39 cellular contexts compared by ENCODE assay signal in the genomic region with DNA sequence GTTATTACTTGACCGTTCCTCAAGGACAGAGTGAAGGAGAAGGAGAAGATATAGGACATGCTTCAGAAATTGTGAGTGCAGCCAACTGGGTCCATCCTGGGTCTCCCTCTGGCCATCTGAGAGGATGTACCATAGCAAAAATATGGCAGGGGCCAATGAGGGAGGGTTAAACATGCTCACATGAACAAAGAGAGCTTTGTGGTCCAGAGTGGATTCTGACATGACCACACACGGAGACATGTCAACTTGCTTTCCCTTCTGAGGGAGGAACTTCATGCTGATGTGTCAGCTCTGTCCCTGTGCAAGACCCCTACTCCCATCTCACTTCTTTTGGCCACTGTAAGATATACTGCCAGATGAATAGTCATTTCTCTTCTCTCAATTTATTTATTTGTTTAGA.
"Had no signal": no experiment of that assay in that cellular context is flagged by ENCODE, and none has a peak within 500 bp of the region (broad histone marks: within the 10 kb centered on the region; RNA-seq: fewer than 3 reads in every experiment).

No MANE protein-coding gene starts in this region.

- H3K27me3 Mint-ChIP-seq: activated CD8-positive, alpha-beta T cell treated with anti-CD3 and anti-CD28 coated beads for 36 hours; activated T-helper 17 cell treated with anti-CD3 and anti-CD28 coated beads, Interleukin-2, amount 50 U/mL, for 72 hours; central memory CD8-positive, alpha-beta T cell had no signal

- H3K27me3 ChIP-seq: adrenal gland, body of pancreas, brain microvascular endothelial cell, breast epithelium had no signal

- H3K4me3 Mint-ChIP-seq: activated B cell treated with CpG ODN at 0.5 μM for 24 hours; activated CD4-positive, alpha-beta memory T cell treated with anti-CD3 and anti-CD28 coated beads for 36 hours; activated CD4-positive, alpha-beta T cell treated with anti-CD3 and anti-CD28 coated beads, Interleukin-2, amount 10 ng/mL, durations not matched to agents 24 days and 14 days; activated CD8-positive, alpha-beta T cell treated with anti-CD3 and anti-CD28 coated beads for 36 hours; activated naive CD4-positive, alpha-beta T cell treated with anti-CD3 and anti-CD28 coated beads for 36 hours; activated naive CD8-positive, alpha-beta T cell treated with anti-CD3 and anti-CD28 coated beads for 36 hours; activated T-cell treated with anti-CD3 and anti-CD28 coated beads, Interleukin-2, amount 50 U/mL, for 4 hours; activated T-cell treated with anti-CD3 and anti-CD28 coated beads, Interleukin-2, amount 50 U/mL, for 72 hours; activated T-helper 1 cell treated with anti-CD3 and anti-CD28 coated beads, Interleukin-12 subunit alpha, Interleukin-12 subunit beta, Interleukin-2, Interleukin-4 antibody, amounts not matched to agents 30 ng/mL and 10 ng/mL and 1 ng/mL, durations not matched to agents 14 hours and 24 hours and 36 hours; activated T-helper 17 cell treated with anti-CD3 and anti-CD28 coated beads, Interleukin-2, amount 50 U/mL, for 72 hours; central memory CD8-positive, alpha-beta T cell; T-helper 1 cell treated with Interleukin-12 subunit alpha and Interleukin-12 subunit beta and Interleukin-4 antibody, amounts not matched to agents 30 μg/mL and 1 μg/mL, for 36 hours; T-helper 2 cell treated with Interferon-gamma antibody and Interleukin-4, amounts not matched to agents 5 μg/mL and 100 μg/mL, for 36 hours had no signal

- H3K4me1 ChIP-seq: breast epithelium had no signal

- H3K27ac Mint-ChIP-seq: activated B cell treated with CpG ODN at 0.5 μM for 24 hours; activated CD4-positive, alpha-beta memory T cell treated with anti-CD3 and anti-CD28 coated beads for 36 hours; activated CD4-positive, alpha-beta T cell treated with anti-CD3 and anti-CD28 coated beads, Interleukin-2, amount 10 ng/mL, durations not matched to agents 24 days and 14 days; activated CD8-positive, alpha-beta T cell treated with anti-CD3 and anti-CD28 coated beads for 36 hours; activated naive CD4-positive, alpha-beta T cell treated with anti-CD3 and anti-CD28 coated beads for 36 hours; activated naive CD4-positive, alpha-beta T cell treated with anti-CD3 and anti-CD28 coated beads, Interleukin-2, amount 50 U/mL, for 72 hours; activated naive CD8-positive, alpha-beta T cell treated with anti-CD3 and anti-CD28 coated beads for 36 hours; activated T-cell treated with anti-CD3 and anti-CD28 coated beads, Interleukin-2, amount 50 U/mL, for 72 hours; activated T-helper 1 cell treated with anti-CD3 and anti-CD28 coated beads, Interleukin-12 subunit alpha, Interleukin-12 subunit beta, Interleukin-2, Interleukin-4 antibody, amounts not matched to agents 30 ng/mL and 10 ng/mL and 1 ng/mL, durations not matched to agents 14 hours and 24 hours and 36 hours; activated T-helper 17 cell treated with anti-CD3 and anti-CD28 coated beads, Interleukin-2, amount 50 U/mL, for 72 hours; T-helper 1 cell treated with Interleukin-12 subunit alpha and Interleukin-12 subunit beta and Interleukin-4 antibody, amounts not matched to agents 30 μg/mL and 1 μg/mL, for 36 hours; T-helper 2 cell treated with Interferon-gamma antibody and Interleukin-4, amounts not matched to agents 5 μg/mL and 100 μg/mL, for 36 hours had no signal

- H3K9me3 ChIP-seq: adrenal gland, body of pancreas, breast epithelium had no signal

- H3K4me3 ChIP-seq: adrenal gland, body of pancreas, breast epithelium had no signal

- H3K9me3 Mint-ChIP-seq: activated B cell treated with CpG ODN at 0.5 μM for 24 hours; activated CD4-positive, alpha-beta memory T cell treated with anti-CD3 and anti-CD28 coated beads for 36 hours; activated CD4-positive, alpha-beta T cell treated with anti-CD3 and anti-CD28 coated beads, Interleukin-2, amount 10 ng/mL, durations not matched to agents 24 days and 14 days; activated CD8-positive, alpha-beta T cell treated with anti-CD3 and anti-CD28 coated beads for 36 hours; activated naive CD4-positive, alpha-beta T cell treated with anti-CD3 and anti-CD28 coated beads for 36 hours; activated naive CD4-positive, alpha-beta T cell treated with anti-CD3 and anti-CD28 coated beads, Interleukin-2, amount 50 U/mL, for 72 hours; activated naive CD8-positive, alpha-beta T cell treated with anti-CD3 and anti-CD28 coated beads for 36 hours; activated T-cell treated with anti-CD3 and anti-CD28 coated beads, Interleukin-2, amount 50 U/mL, for 4 hours; activated T-cell treated with anti-CD3 and anti-CD28 coated beads, Interleukin-2, amount 50 U/mL, for 72 hours; activated T-helper 1 cell treated with anti-CD3 and anti-CD28 coated beads, Interleukin-12 subunit alpha, Interleukin-12 subunit beta, Interleukin-2, Interleukin-4 antibody, amounts not matched to agents 30 ng/mL and 10 ng/mL and 1 ng/mL, durations not matched to agents 14 hours and 24 hours and 36 hours; activated T-helper 17 cell treated with anti-CD3 and anti-CD28 coated beads, Interleukin-2, amount 50 U/mL, for 72 hours; central memory CD8-positive, alpha-beta T cell; T-helper 1 cell treated with Interleukin-12 subunit alpha and Interleukin-12 subunit beta and Interleukin-4 antibody, amounts not matched to agents 30 μg/mL and 1 μg/mL, for 36 hours; T-helper 2 cell treated with Interferon-gamma antibody and Interleukin-4, amounts not matched to agents 5 μg/mL and 100 μg/mL, for 36 hours had no signal

- H3K36me3 ChIP-seq: adrenal gland, brain microvascular endothelial cell, breast epithelium had no signal

- ATAC-seq: activated CD8-positive, alpha-beta T cell treated with anti-CD3 and anti-CD28 coated beads for 36 hours; activated naive CD4-positive, alpha-beta T cell treated with anti-CD3 and anti-CD28 coated beads, Interleukin-2, amount 50 U/mL, for 72 hours; activated T-cell treated with anti-CD3 and anti-CD28 coated beads, Interleukin-2, amount 50 U/mL, for 4 hours; activated T-cell treated with anti-CD3 and anti-CD28 coated beads, Interleukin-2, amount 50 U/mL, for 72 hours; activated T-helper 17 cell treated with anti-CD3 and anti-CD28 coated beads, Interleukin-2, amount 50 U/mL, for 72 hours; body of pancreas had no signal

- FAIRE-seq: astrocyte, TTC549 had no signal

- DNase-seq: activated B cell treated with CpG ODN at 0.5 μM for 24 hours; activated CD4-positive, alpha-beta memory T cell treated with anti-CD3 and anti-CD28 coated beads for 36 hours; activated CD4-positive, alpha-beta T cell treated with anti-CD3 and anti-CD28 coated beads for 4 hours; activated CD4-positive, alpha-beta T cell treated with anti-CD3 and anti-CD28 coated beads, Interleukin-2, amount 10 ng/mL, durations not matched to agents 24 days and 14 days; activated CD4-positive, alpha-beta T cell treated with anti-CD3 and anti-CD28 coated beads, Interleukin-2, amount 50 U/mL, for 1 hour; activated CD4-positive, alpha-beta T cell treated with anti-CD3 and anti-CD28 coated beads, Interleukin-2, amount 50 U/mL, for 4 hours; activated CD4-positive, CD25-positive, alpha-beta regulatory T cell treated with anti-CD3 and anti-CD28 coated beads, Interleukin-2, amount 50 U/mL, for 72 hours; activated CD8-positive, alpha-beta memory T cell treated with anti-CD3 and anti-CD28 coated beads, Interleukin-2, amount 50 U/mL, for 4 hours; activated CD8-positive, alpha-beta T cell treated with anti-CD3 and anti-CD28 coated beads for 36 hours; activated effector memory CD4-positive, alpha-beta T cell treated with anti-CD3 and anti-CD28 coated beads, Interleukin-2, amount 50 U/mL, for 16 hours; activated gamma-delta T cell treated with Interleukin-2 at 50 U/mL for 16 hours; activated naive CD4-positive, alpha-beta T cell; activated naive CD4-positive, alpha-beta T cell treated with anti-CD3 and anti-CD28 coated beads for 36 hours; activated naive CD4-positive, alpha-beta T cell treated with anti-CD3 and anti-CD28 coated beads, Interleukin-2, amount 50 U/mL, for 16 hours; activated naive CD8-positive, alpha-beta T cell treated with anti-CD3 and anti-CD28 coated beads for 36 hours; activated T-cell treated with anti-CD3 and anti-CD28 coated beads for 4 hours; activated T-cell treated with anti-CD3 and anti-CD28 coated beads, Interleukin-2, amount 50 U/mL, for 1 hour; activated T-cell treated with anti-CD3 and anti-CD28 coated beads, Interleukin-2, amount 50 U/mL, for 4 hours; activated T-cell treated with anti-CD3 and anti-CD28 coated beads, Interleukin-2, amount 50 U/mL, for 72 hours; adrenal gland; amniotic stem cell; aorta; body of pancreas; brain microvascular endothelial cell; caudate nucleus; cerebellar nuclear complex; T-helper 1 cell; T-helper 2 cell; T-helper 9 cell had no signal

- H3K27ac ChIP-seq: adrenal gland, body of pancreas, brain microvascular endothelial cell, breast epithelium, VCaP had no signal

- H3K36me3 Mint-ChIP-seq: activated CD4-positive, alpha-beta memory T cell treated with anti-CD3 and anti-CD28 coated beads for 36 hours had no signal
